8 cellular contexts compared by ENCODE assay signal in genomic region chr2:135473567-135473966, GRCh38. TPM values are rescaled to one million over a fixed set of nuclear protein-coding genes. Genes with fewer than 3 reads are reported as not detected.
DNase-seq lines count a peak whose midpoint lies in the region; ATAC-seq, FAIRE-seq and TF ChIP-seq lines count a peak whose summit lies in the region.

No MANE protein-coding gene starts in this region.

- FAIRE-seq in HepG2 (lab: Jason Lieb, UNC): peak; percentile 56

- no TSS peak for BruUV-seq in HepG2 (replicated peaks; lab: Mats Ljungman, UMichigan)

- ATAC-seq in heart right ventricle (no peak), Right ventricle myocardium inferior (no peak), HepG2 (peak; percentile 87), HG03378 (IDR thresholded peaks at IDR 0.05; ENCODE audit: unreplicated experiment) (no peak), natural killer cell (no peak), aorta (ENCODE audit: low FRiP score) (no peak)

- TF ChIP-seq EP300 in HepG2 (IDR thresholded peaks at IDR 0.05; ENCODE audit: low read depth in 2 of 2, low read length in 2 of 2): no peak
- TF ChIP-seq EP300 in HepG2 (CRISPR knock-in tag; IDR thresholded peaks at IDR 0.05; ENCODE audit: borderline replicate concordance): no peak

- no peaks in the 10 kb centered on the region for H3K9me3 ChIP-seq in heart right ventricle
- no peaks in the 10 kb centered on the region for H3K9me3 ChIP-seq in Karpas-422 (ENCODE audit: low read length)
- no peaks in the 10 kb centered on the region for H3K9me3 ChIP-seq in HepG2 (ENCODE audit: low read length)
- H3K9me3 ChIP-seq in aorta (ENCODE audit: control insufficient read depth, low read length): no peaks in the 10 kb centered on the region

- H3K9me2 ChIP-seq in Karpas-422 (replicated peaks; ENCODE audit: insufficient read depth, low read length): no peaks in the 10 kb centered on the region

- H3K27me3 ChIP-seq in heart right ventricle (no peaks in the 10 kb centered on the region), Karpas-422 (ENCODE audit: low read length) (no peaks in the 10 kb centered on the region), HepG2 (ENCODE audit: control insufficient read depth in 1 of 2, insufficient read depth in 2 of 2, low read length in 2 of 2) (no peaks in the 10 kb centered on the region), aorta (ENCODE audit: control insufficient read depth in 1 of 2, insufficient read depth in 2 of 2, low read length in 1 of 2) (no peaks in the 10 kb centered on the region)

- 53 to 57% methylated on average over 2 of the region's 2 CpGs for WGBS in heart right ventricle, 2 donors
- 21% methylated on average over 2 of the region's 2 CpGs for WGBS in HepG2 (ENCODE audit: low lambda C conversion rate)
- WGBS in aorta, 2 donors: 81 to 86% methylated on average over 2 of the region's 2 CpGs

- H3K27ac ChIP-seq in heart right ventricle (no peak overlapping the region), Karpas-422 (ENCODE audit: low read length) (no peak overlapping the region), HepG2 (ENCODE audit: extremely low read length, insufficient read depth, low read length) (no peak overlapping the region), aorta (ENCODE audit: low read depth in 1 of 2, low read length in 2 of 2) (no peak overlapping the region)

- H3K27ac Mint-ChIP-seq in activated CD4-positive, alpha-beta memory T cell treated with anti-CD3 and anti-CD28 coated beads for 36 hours: no peak overlapping the region
- H3K27ac Mint-ChIP-seq in natural killer cell: no peak overlapping the region

- TF ChIP-seq CTCF in heart right ventricle (IDR thresholded peaks at IDR 0.05) (peak in 8 of 9 donors; percentile 28 to 60 (median 56)), HepG2 (CRISPR knock-in tag; IDR thresholded peaks at IDR 0.05) (peak; percentile 74), natural killer cell (IDR thresholded peaks at IDR 0.05) (no peak)

- H2AFZ ChIP-seq in Karpas-422 (ENCODE audit: low read length) (no peak overlapping the region), HepG2 (ENCODE audit: low read length) (no peak overlapping the region)

- H3K4me1 ChIP-seq in heart right ventricle (no peaks in the 10 kb centered on the region), Karpas-422 (ENCODE audit: low read length) (peaks cover 9% of the 10 kb centered on the region), HepG2 (ENCODE audit: insufficient read depth, low read length) (no peaks in the 10 kb centered on the region), aorta (ENCODE audit: control insufficient read depth in 1 of 2, insufficient read depth in 2 of 2, low read length in 2 of 2) (no peaks in the 10 kb centered on the region)

- no peaks in the 10 kb centered on the region for H3K9me3 Mint-ChIP-seq in activated CD4-positive, alpha-beta memory T cell treated with anti-CD3 and anti-CD28 coated beads for 36 hours
- no peaks in the 10 kb centered on the region for H3K9me3 Mint-ChIP-seq in natural killer cell

- H3K36me3 ChIP-seq in heart right ventricle (no peaks in the 10 kb centered on the region), Karpas-422 (ENCODE audit: insufficient read depth, low read length) (no peaks in the 10 kb centered on the region), HepG2 (replicated peaks in 1 of 2; ENCODE audit: control insufficient read depth in 1 of 2, insufficient read depth in 2 of 2, low read length in 2 of 2) (no peaks in the 10 kb centered on the region; a peak in 2 of 5 replicates), aorta (ENCODE audit: control insufficient read depth in 1 of 2, insufficient read depth in 2 of 2, low read length in 1 of 2) (no peaks in the 10 kb centered on the region)

- TF ChIP-seq POLR2A in HepG2 (IDR thresholded peaks at IDR 0.05; ENCODE audit: insufficient read depth in 1 of 2, low read depth in 2 of 2, low read length in 2 of 2): no peak

- H3K79me2 ChIP-seq in Karpas-422 (ENCODE audit: low read length): no peaks in the 10 kb centered on the region
- no peaks in the 10 kb centered on the region for H3K79me2 ChIP-seq in HepG2 (ENCODE audit: insufficient read depth, low read length)

- in situ Hi-C loops in HepG2 (cut with HindIII; ENCODE audit: extremely low pct_ligation_motif_present, low pct_unique_long_range_greater_than_20kb): loop anchor here (5.0 kb wide), 1 partner anchor 239 kb away; no protein-coding TSS in a partner anchor

- H3K4me1 Mint-ChIP-seq in activated CD4-positive, alpha-beta memory T cell treated with anti-CD3 and anti-CD28 coated beads for 36 hours (ENCODE audit: low read depth): no peaks in the 10 kb centered on the region
- H3K4me1 Mint-ChIP-seq in natural killer cell: no peaks in the 10 kb centered on the region

- H3K36me3 Mint-ChIP-seq in activated CD4-positive, alpha-beta memory T cell treated with anti-CD3 and anti-CD28 coated beads for 36 hours: no peaks in the 10 kb centered on the region
- H3K36me3 Mint-ChIP-seq in natural killer cell: no peaks in the 10 kb centered on the region

- TF ChIP-seq RAD21 in HepG2 (CRISPR knock-in tag; IDR thresholded peaks at IDR 0.05): peak; percentile 69

- H3K27me3 Mint-ChIP-seq in activated CD4-positive, alpha-beta memory T cell treated with anti-CD3 and anti-CD28 coated beads for 36 hours: no peaks in the 10 kb centered on the region
- no peaks in the 10 kb centered on the region for H3K27me3 Mint-ChIP-seq in natural killer cell (ENCODE audit: low read depth in 2 of 2)

- intact Hi-C loops in heart right ventricle (cut with DNase I) (loop anchor here in 7 of 10 donors (2.0 to 10.0 kb wide), 4 partner anchors 131 to 239 kb away; no protein-coding TSS in a partner anchor), Right ventricle myocardium inferior (cut with DNase I) (loop anchor here (5.0 kb wide), 1 partner anchor 239 kb away; no protein-coding TSS in a partner anchor), HepG2 (cut with micrococcal nuclease; ENCODE audit: unreplicated experiment) (loop anchor here (1.0 to 5.0 kb wide), 4 partner anchors 59 to 469 kb away; partner anchors contain the start of genes R3HDM1 and ZRANB3), natural killer cell (cut with micrococcal nuclease) (loop anchor here (1.0 kb wide), 1 partner anchor 237 kb away; no protein-coding TSS in a partner anchor), aorta (cut with DNase I) (no loop called here)
- intact Hi-C loops in activated CD4-positive, alpha-beta memory T cell treated with anti-CD3 and anti-CD28 coated beads for 36 hours (cut with micrococcal nuclease): loop anchor here (1.0 to 5.0 kb wide), 2 partner anchors 128 to 324 kb away; no protein-coding TSS in a partner anchor

- CTCF ChIA-PET in activated CD4-positive, alpha-beta memory T cell treated with anti-CD3 and anti-CD28 coated beads for 36 hours (lab: Charles Lee): interaction anchor here (0.6 to 3.5 kb wide), 10 partner anchors 59 to 324 kb away, joined by 3 to 38 read pairs (median 4); no protein-coding TSS in a partner anchor
- CTCF ChIA-PET in HepG2 (lab: Yijun Ruan, JAX; ENCODE audit: low intra/inter-chr PET ratio, low total read pairs): interaction anchor here (0.9 to 1.9 kb wide), 4 partner anchors 127 to 469 kb away, joined by 3 to 27 read pairs (median 6); no protein-coding TSS in a partner anchor

- H4K20me1 ChIP-seq in Karpas-422 (ENCODE audit: insufficient read depth, low read depth, low read length) (no peaks in the 10 kb centered on the region), HepG2 (ENCODE audit: insufficient read depth, low read length) (no peaks in the 10 kb centered on the region)

- no peak overlapping the region for H3K4me3 Mint-ChIP-seq in activated CD4-positive, alpha-beta memory T cell treated with anti-CD3 and anti-CD28 coated beads for 36 hours
- no peak overlapping the region for H3K4me3 Mint-ChIP-seq in natural killer cell

- H3K4me3 ChIP-seq in heart right ventricle (no peak overlapping the region), Karpas-422 (ENCODE audit: low read length) (no peak overlapping the region), HepG2 (replicated peaks in 1 of 3; ENCODE audit: insufficient read depth in 1 of 3, low read depth in 2 of 3, low read length in 3 of 3) (no peak overlapping the region), aorta (ENCODE audit: low read length in 2 of 2) (no peak overlapping the region)

- no peak for DNase-seq in heart right ventricle
- DNase-seq in Right ventricle myocardium inferior (ENCODE audit: missing footprints): no peak
- DNase-seq in Karpas-422: peak; percentile 82
- DNase-seq in activated CD4-positive, alpha-beta memory T cell treated with anti-CD3 and anti-CD28 coated beads for 36 hours: peak; percentile 42
- DNase-seq in HepG2 (ENCODE audit: low spot score): peak; percentile 57
- no peak for DNase-seq in natural killer cell
- no peak for DNase-seq in aorta

- POLR2A ChIA-PET in activated CD4-positive, alpha-beta memory T cell treated with anti-CD3 and anti-CD28 coated beads for 36 hours (lab: Charles Lee): no interaction called here
- POLR2A ChIA-PET in HepG2 (lab: Yijun Ruan, JAX): interaction anchor here (1.0 kb wide), 1 partner anchor 57 kb away, joined by 7 read pairs; the partner anchor contains the start of genes R3HDM1 and ZRANB3

- no peak overlapping the region for H3K9ac ChIP-seq in Karpas-422 (ENCODE audit: low read length)
- no peak overlapping the region for H3K9ac ChIP-seq in HepG2 (ENCODE audit: insufficient read depth, low read depth, low read length)

- peak overlapping the region; percentile 1 for H3K4me2 ChIP-seq in Karpas-422 (ENCODE audit: low read depth, low read length, poor library complexity, severe bottlenecking)
- H3K4me2 ChIP-seq in HepG2 (ENCODE audit: low read depth, low read length): no peak overlapping the region

RNA-seq across cellular contexts. Expression of gene ZRANB3, which starts 57.5 kb away (rescaled TPM):
- total RNA-seq in heart right ventricle (1 to 10 TPM; 1.3 to 5.7 (median 2.7) TPM), Right ventricle myocardium inferior (3.1 TPM), HepG2 (2016; rRNA removed; fragmentation: Illumina TruSeq; extraction: Trizol) (25.2 and 33.5 TPM in 2 replicates), natural killer cell (1 to 10 TPM; 5.0 to 7.7 (median 5.3) TPM), aorta (1 to 10 TPM; 3.6 to 4.2 TPM)
- polyA plus RNA-seq in heart right ventricle (under 1 TPM; 0.66 to 0.81 TPM), HepG2 (2011; rRNA removed) (4.8 and 5.8 TPM in 2 replicates), aorta (1 to 10 TPM in 1 of 2 donors, not detected in 1; 3.8 TPM)
- 6.2 and 12.6 TPM in 2 replicates for total RNA-seq in Karpas-422 (2014; rRNA removed; shearing (Covaris generic); ENCODE audit: low replicate concordance)
- 10 to 100 TPM; 13.4 to 16.2 TPM for total RNA-seq in activated CD4-positive, alpha-beta memory T cell treated with anti-CD3 and anti-CD28 coated beads for 36 hours
- 11.9 and 14.3 TPM in 2 replicates for total RNA-seq in HepG2 (2016; cell fraction: cytosol; rRNA removed; fragmentation: Illumina TruSeq; extraction: Trizol; ENCODE audit: low read depth)
- 22.7 and 34.0 TPM in 2 replicates for total RNA-seq in HepG2 (2016; cell fraction: insoluble cytoplasmic fraction; rRNA removed; fragmentation: Illumina TruSeq; extraction: Trizol)
- total RNA-seq in HepG2 (2016; cell fraction: membrane; rRNA removed; fragmentation: Illumina TruSeq; extraction: Trizol): 12.9 and 16.9 TPM in 2 replicates
- 38.1 and 39.6 TPM in 2 replicates for total RNA-seq in HepG2 (2016; cell fraction: nucleus; rRNA removed; fragmentation: Illumina TruSeq; extraction: Trizol)
- polyA plus RNA-seq in HepG2 (2011; cell fraction: cytosol; rRNA removed): 3.2 and 4.2 TPM in 2 replicates
- 3.5 TPM in 2 replicates for polyA plus RNA-seq in HepG2 (2011; cell fraction: nucleus; rRNA removed)
- polyA plus RNA-seq in HepG2 (2012): 5.6 and 8.0 TPM in 2 replicates
- polyA plus RNA-seq in HepG2 (2016; cell fraction: cytosol; fragmentation: Illumina TruSeq; extraction: Trizol; ENCODE audit: low read depth): 2.7 and 2.8 TPM in 2 replicates
- polyA plus RNA-seq in HepG2 (2016; cell fraction: insoluble cytoplasmic fraction; fragmentation: Illumina TruSeq; extraction: Trizol; ENCODE audit: low read depth): 15.1 and 15.2 TPM in 2 replicates
- polyA plus RNA-seq in HepG2 (2016; cell fraction: membrane; fragmentation: Illumina TruSeq; extraction: Trizol; ENCODE audit: low read depth): 4.1 and 5.0 TPM in 2 replicates
- 10.7 and 11.3 TPM in 2 replicates for polyA plus RNA-seq in HepG2 (2016; cell fraction: nucleus; fragmentation: Illumina TruSeq; extraction: Trizol; ENCODE audit: insufficient read depth, low read depth)
- 3.3 and 6.3 TPM in 2 replicates for polyA minus RNA-seq in HepG2 (2011; rRNA and poly(A)+ RNA removed; ENCODE audit: low replicate concordance)
- polyA minus RNA-seq in HepG2 (2011; cell fraction: cytosol; rRNA and poly(A)+ RNA removed): 12.1 and 13.3 TPM in 2 replicates
- polyA minus RNA-seq in HepG2 (2011; cell fraction: nucleus; rRNA and poly(A)+ RNA removed): 35.9 and 36.2 TPM in 2 replicates

RNA-seq across cellular contexts. Expression of gene R3HDM1, which starts 57.7 kb away (rescaled TPM):
- total RNA-seq in heart right ventricle (10 to 100 TPM; 10.7 to 22.2 (median 18.5) TPM), Right ventricle myocardium inferior (12.5 TPM), HepG2 (2016; rRNA removed; fragmentation: Illumina TruSeq; extraction: Trizol) (15.7 and 20.3 TPM in 2 replicates), natural killer cell (10 to 100 TPM; 34.9 to 48.6 (median 39.7) TPM), aorta (10 to 100 TPM; 24.1 to 31.5 TPM)
- polyA plus RNA-seq in heart right ventricle (1 to 10 TPM; 6.1 to 8.9 TPM), HepG2 (2011; rRNA removed) (47.8 and 54.3 TPM in 2 replicates), aorta (1 to 10 TPM; 9.3 to 9.5 TPM)
- total RNA-seq in Karpas-422 (2014; rRNA removed; shearing (Covaris generic); ENCODE audit: low replicate concordance): 42.7 and 69.4 TPM in 2 replicates
- total RNA-seq in activated CD4-positive, alpha-beta memory T cell treated with anti-CD3 and anti-CD28 coated beads for 36 hours: 10 to 100 TPM; 49.3 to 56.3 TPM
- 62.3 and 68.9 TPM in 2 replicates for total RNA-seq in HepG2 (2016; cell fraction: cytosol; rRNA removed; fragmentation: Illumina TruSeq; extraction: Trizol; ENCODE audit: low read depth)
- 13.2 and 17.6 TPM in 2 replicates for total RNA-seq in HepG2 (2016; cell fraction: insoluble cytoplasmic fraction; rRNA removed; fragmentation: Illumina TruSeq; extraction: Trizol)
- total RNA-seq in HepG2 (2016; cell fraction: membrane; rRNA removed; fragmentation: Illumina TruSeq; extraction: Trizol): 29.2 and 29.7 TPM in 2 replicates
- 23.8 and 26.9 TPM in 2 replicates for total RNA-seq in HepG2 (2016; cell fraction: nucleus; rRNA removed; fragmentation: Illumina TruSeq; extraction: Trizol)
- polyA plus RNA-seq in HepG2 (2011; cell fraction: cytosol; rRNA removed): 48.2 and 49.9 TPM in 2 replicates
- 30.6 and 32.2 TPM in 2 replicates for polyA plus RNA-seq in HepG2 (2011; cell fraction: nucleus; rRNA removed)
- 27.5 and 28.8 TPM in 2 replicates for polyA plus RNA-seq in HepG2 (2012)
- 9.2 and 10.9 TPM in 2 replicates for polyA plus RNA-seq in HepG2 (2016; cell fraction: cytosol; fragmentation: Illumina TruSeq; extraction: Trizol; ENCODE audit: low read depth)
- polyA plus RNA-seq in HepG2 (2016; cell fraction: insoluble cytoplasmic fraction; fragmentation: Illumina TruSeq; extraction: Trizol; ENCODE audit: low read depth): 49.0 and 58.2 TPM in 2 replicates
- polyA plus RNA-seq in HepG2 (2016; cell fraction: membrane; fragmentation: Illumina TruSeq; extraction: Trizol; ENCODE audit: low read depth): 41.3 and 42.1 TPM in 2 replicates
- 44.9 and 46.2 TPM in 2 replicates for polyA plus RNA-seq in HepG2 (2016; cell fraction: nucleus; fragmentation: Illumina TruSeq; extraction: Trizol; ENCODE audit: insufficient read depth, low read depth)
- polyA minus RNA-seq in HepG2 (2011; rRNA and poly(A)+ RNA removed; ENCODE audit: low replicate concordance): 47.7 and 55.2 TPM in 2 replicates
- polyA minus RNA-seq in HepG2 (2011; cell fraction: cytosol; rRNA and poly(A)+ RNA removed): 21.5 and 25.1 TPM in 2 replicates
- 59.4 and 65.8 TPM in 2 replicates for polyA minus RNA-seq in HepG2 (2011; cell fraction: nucleus; rRNA and poly(A)+ RNA removed)

Comparison
In these comparisons a context has a peak if more than half of its experiments do, and no peak if none do; other contexts are left out.
1. DNase-seq: peak in Karpas-422 (single experiment), activated CD4-positive, alpha-beta memory T cell treated with anti-CD3 and anti-CD28 coated beads for 36 hours (single experiment) and HepG2 (single experiment); none in heart right ventricle (0 of 2), Right ventricle myocardium inferior (single experiment), natural killer cell (single experiment) and aorta (0 of 2).
2. intact Hi-C loops: an anchor here in heart right ventricle (2.0 to 10.0 kb wide), Right ventricle myocardium inferior (5.0 kb wide), activated CD4-positive, alpha-beta memory T cell treated with anti-CD3 and anti-CD28 coated beads for 36 hours (1.0 to 5.0 kb wide), HepG2 (1.0 to 5.0 kb wide) and natural killer cell (1.0 kb wide); none called in aorta.